ENCODE assay signal across 1 cellular context in genomic region chr5:150491876-150492275, GRCh38.
TF ChIP-seq lines count a peak whose summit lies in the region.

No MANE protein-coding gene starts in this region.

TF ChIP-seq in A549, 52 proteins besides CTCF, POLR2A, EP300 and RAD21:
- TF ChIP-seq HOXA7 (CRISPR knock-in tag; IDR thresholded peaks at IDR 0.05) (no peak), E2F6 (IDR thresholded peaks at IDR 0.05; ENCODE audit: borderline replicate concordance, low read depth) (no peak), TFCP2L1 (CRISPR knock-in tag; IDR thresholded peaks at IDR 0.05) (no peak), JUN (IDR thresholded peaks at IDR 0.05) (no peak), FOSB (CRISPR knock-in tag; IDR thresholded peaks at IDR 0.05) (no peak), ATOH8 (CRISPR knock-in tag; IDR thresholded peaks at IDR 0.05; ENCODE audit: low read depth) (no peak), RCOR1 (IDR thresholded peaks at IDR 0.05; ENCODE audit: low read depth, low read length) (no peak), RFX5 (IDR thresholded peaks at IDR 0.05) (no peak)
